29 cellular contexts compared by ENCODE assay signal in the genomic region with DNA sequence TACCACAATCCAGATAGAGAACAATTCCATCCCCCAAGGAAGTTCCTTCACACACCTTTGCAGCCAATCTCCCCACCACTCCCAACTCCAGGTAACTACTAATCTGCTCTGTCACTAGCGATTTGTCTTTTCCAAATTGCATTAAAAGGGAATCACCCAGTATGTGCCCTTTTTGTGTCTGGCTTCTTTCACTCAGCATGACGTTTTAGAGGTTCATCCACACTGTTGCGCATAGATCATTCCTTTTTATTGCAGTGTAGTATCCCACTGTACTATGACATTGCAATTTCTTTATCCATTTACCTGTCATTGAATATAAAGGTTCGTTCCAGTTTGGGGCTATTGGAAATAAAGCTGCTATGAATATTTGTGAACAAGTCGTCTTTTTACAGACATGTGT. TPM values are rescaled to one million over a fixed set of nuclear protein-coding genes. Genes with fewer than 3 reads are reported as not detected.
"Had no signal": no experiment of that assay in that cellular context is flagged by ENCODE, and none has a peak within 500 bp of the region (broad histone marks: within the 10 kb centered on the region; RNA-seq: fewer than 3 reads in every experiment).

No MANE protein-coding gene starts in this region.

- H3K4me3 ChIP-seq: dorsolateral prefrontal cortex, heart right ventricle, left lung, lung, prostate gland, skin epidermis, testis, tibial artery, upper lobe of right lung, vagina had no signal

- H3K27me3 ChIP-seq: dorsolateral prefrontal cortex, heart right ventricle, left lung, testis, tibial artery, upper lobe of right lung, vagina had no signal

- H3K4me1 ChIP-seq: foreskin keratinocyte, prostate gland had no signal

- DNase-seq: central memory CD4-positive, alpha-beta T cell; dorsolateral prefrontal cortex; effector CD8-positive, alpha-beta T cell; endodermal cell; foreskin keratinocyte; glutamatergic neuron; heart right ventricle; hippocampal formation; left cardiac atrium; left lung; naive thymus-derived CD4-positive, alpha-beta T cell; nephron progenitor cell; nucleus accumbens; right cardiac atrium; stimulated activated CD4-positive, alpha-beta T cell treated with anti-CD3 and anti-CD28 coated beads, Interleukin-15, amount 100 ng/mL, for 24 hours; stimulated activated CD4-positive, alpha-beta T cell treated with anti-CD3 and anti-CD28 coated beads, Interleukin-2, amount 100 ng/mL, for 48 hours; stimulated activated CD8-positive, alpha-beta memory T cell treated with anti-CD3 and anti-CD28 coated beads, Interleukin-4, amount 100 ng/mL, for 48 hours; stimulated activated naive CD4-positive, alpha-beta T cell; stimulated activated naive CD8-positive, alpha-beta T cell treated with anti-CD3 and anti-CD28 coated beads, Interleukin-15, amount 100 ng/mL, for 72 hours; substantia nigra; testis; tibial artery; upper lobe of right lung had no signal

- H3K9me3 ChIP-seq: heart right ventricle, left lung, prostate gland, testis, tibial artery, upper lobe of right lung, vagina had no signal

- H3K36me3 ChIP-seq: heart right ventricle, left lung, prostate gland, tibial artery, upper lobe of right lung, vagina had no signal

- H3K27ac ChIP-seq: epithelial cell of prostate, foreskin keratinocyte, left lung, skin epidermis, upper lobe of right lung had no signal

- ATAC-seq: esophagus mucosa; foreskin keratinocyte; heart right ventricle; left cardiac atrium; left lung; naive thymus-derived CD4-positive, alpha-beta T cell; right cardiac atrium; stimulated activated naive CD8-positive, alpha-beta T cell treated with anti-CD3 and anti-CD28 coated beads, Interleukin-15, amount 100 ng/mL, for 72 hours; upper lobe of right lung had no signal

RNA-seq across cellular contexts. Expression of gene TNS1, which starts 31.6 kb away (rescaled TPM):
- polyA plus RNA-seq: naive thymus-derived CD4-positive, alpha-beta T cell had no signal
